Comparison of ENCODE assay signal across 8 cellular contexts in genomic region chr20:5402903-5403531, GRCh38.
A peak's percentile ranks its signal among the peaks of the same experiment; 100 is the strongest.
DNase-seq lines count a peak whose midpoint lies in the region; FAIRE-seq and TF ChIP-seq lines count a peak whose summit lies in the region.

No MANE protein-coding gene starts in this region.

- intact Hi-C loops in Caco-2 (cut with micrococcal nuclease; ENCODE audit: unreplicated experiment), result loop anchor here (2.0 kb wide), 1 partner anchor 46 kb away; no protein-coding TSS in a partner anchor

- no peaks in the 10 kb centered on the region for H3K36me3 Mint-ChIP-seq in Caco-2 (ENCODE audit: insufficient read depth, unreplicated experiment)

- POLR2A ChIA-PET in Caco-2 (lab: Charles Lee), result no interaction called here

- no peaks in the 10 kb centered on the region for H3K9me3 Mint-ChIP-seq in Caco-2 (ENCODE audit: unreplicated experiment)

- H3K27me3 Mint-ChIP-seq in Caco-2 (ENCODE audit: insufficient read depth, unreplicated experiment), result peaks cover 4% of the 10 kb centered on the region

- CTCF ChIA-PET in Caco-2 (lab: Charles Lee), result interaction anchor here (0.9 to 2.5 kb wide), 4 partner anchors 9 to 111 kb away, joined by 3 to 12 read pairs (median 7); no protein-coding TSS in a partner anchor

- H3K27me3 ChIP-seq in Caco-2 (replicated peaks; ENCODE audit: control insufficient read depth, insufficient read depth, low read length) (no peaks in the 10 kb centered on the region; the same call in 1 of the 2 replicates), kidney epithelial cell (ENCODE audit: control insufficient read depth, insufficient read depth, low read length) (no peaks in the 10 kb centered on the region)

- no peaks in the 10 kb centered on the region for H3K4me1 Mint-ChIP-seq in Caco-2 (ENCODE audit: low read depth, unreplicated experiment)

- peak; percentile 62 for FAIRE-seq in GM18507 (lab: Jason Lieb, UNC)

- peak; percentile 66 to 80 for TF ChIP-seq CTCF in Caco-2 (IDR thresholded peaks at IDR 0.05; ENCODE audit: insufficient read depth in 1 of 2, low read depth in 1 of 2, low read length in 1 of 2, severe bottlenecking in 1 of 2, unreplicated experiment in 1 of 2)
- TF ChIP-seq CTCF in kidney epithelial cell (IDR thresholded peaks at IDR 0.05; ENCODE audit: insufficient read depth, low read length, poor library complexity, severe bottlenecking), result peak; percentile 69

- no peak overlapping the region for H3K27ac Mint-ChIP-seq in Caco-2 (ENCODE audit: unreplicated experiment)

- no TSS peak for BruUV-seq in Caco-2 (replicated peaks; lab: Mats Ljungman, UMichigan)

- H3K4me3 ChIP-seq in Caco-2 (ENCODE audit: low read depth, low read length) (no peak overlapping the region), kidney epithelial cell (ENCODE audit: low read depth, low read length) (no peak overlapping the region)

- no peaks in the 10 kb centered on the region for H3K9me3 ChIP-seq in Caco-2

- H3K4me1 ChIP-seq in Caco-2, result no peaks in the 10 kb centered on the region

- H3K36me3 ChIP-seq in Caco-2 (ENCODE audit: control insufficient read depth, insufficient read depth, low read length) (no peaks in the 10 kb centered on the region), kidney epithelial cell (ENCODE audit: control insufficient read depth, insufficient read depth, low read length) (no peaks in the 10 kb centered on the region)

- H3K4me3 Mint-ChIP-seq in Caco-2 (ENCODE audit: unreplicated experiment), result no peak overlapping the region

- peak; percentile 54 to 67 for DNase-seq in Caco-2
- peak; percentile 9 for DNase-seq in GM18507 (ENCODE audit: extremely low spot score, insufficient read length, low read depth)
- peak; percentile 19 for DNase-seq in HT1080 (ENCODE audit: low read depth)
- peak; percentile 23 for DNase-seq in UCSD-AML1 (lab: John Stamatoyannopoulos, UW; ENCODE audit: unreplicated experiment)
- no peak for DNase-seq in kidney epithelial cell (ENCODE audit: low read depth)
- DNase-seq in mesenteric fat pad (ENCODE audit: low spot score), result no peak
- no peak for DNase-seq in KG1 (lab: John Stamatoyannopoulos, UW)
- DNase-seq in foreskin melanocyte, result no peak

Comparison
In these comparisons a context has a peak if more than half of its experiments do, and no peak if none do; other contexts are left out.
1. DNase-seq: peak in Caco-2 (2 of 2), GM18507 (single experiment), HT1080 (single experiment) and UCSD-AML1 (single experiment); none in kidney epithelial cell (single experiment), mesenteric fat pad (single experiment), KG1 (single experiment) and foreskin melanocyte (single experiment).